Comparison of ENCODE assay signal across 8 cellular contexts in genomic region chr16:12455287-12455798, GRCh38.
DNase-seq lines count a peak whose midpoint lies in the region; ATAC-seq and TF ChIP-seq lines count a peak whose summit lies in the region.

No MANE protein-coding gene starts in this region.

- DNase-seq in Daoy (ENCODE audit: low read depth) = peak; percentile 58
- peak; percentile 11 to 34 for DNase-seq in Kasumi-1 (lab: John Stamatoyannopoulos, UW)
- peak; percentile 46 for DNase-seq in RWPE1 (ENCODE audit: low spot score)
- peak; percentile 28 for DNase-seq in astrocyte of the cerebellum (ENCODE audit: low read depth)
- peak; percentile 33 for DNase-seq in iPS DF 19.7 (ENCODE audit: low read depth, low spot score)
- DNase-seq in sigmoid colon = no peak

- H3K4me3 ChIP-seq in astrocyte of the cerebellum (ENCODE audit: low read depth, low read length) (no peak overlapping the region), sigmoid colon (no peak overlapping the region)

- intact Hi-C loops in sigmoid colon (cut with DNase I) = loop anchor here (10.0 kb wide), 1 partner anchor 359 kb away; no protein-coding TSS in a partner anchor

- ATAC-seq in HG02981 (IDR thresholded peaks at IDR 0.05; ENCODE audit: unreplicated experiment) (no peak), GM18873 (IDR thresholded peaks at IDR 0.05; ENCODE audit: low FRiP score, unreplicated experiment) (no peak)

- no peak overlapping the region for H3K27ac ChIP-seq in RWPE1
- H3K27ac ChIP-seq in sigmoid colon = no peak overlapping the region

- TF ChIP-seq POLR2A in sigmoid colon (IDR thresholded peaks at IDR 0.05) = no peak

- H3K36me3 ChIP-seq in sigmoid colon = no peaks in the 10 kb centered on the region

- POLR2A ChIA-PET in RWPE1 (lab: Yijun Ruan, JAX; ENCODE audit: low non-redundant PET) = no interaction called here

- CTCF ChIA-PET in RWPE1 (lab: Yijun Ruan, JAX) = interaction anchor here (0.6 to 0.7 kb wide), 5 partner anchors 13 to 444 kb away, joined by 3 to 5 read pairs (median 4); no protein-coding TSS in a partner anchor

- in situ Hi-C loops in astrocyte of the cerebellum (cut with HindIII; ENCODE audit: low sequenced_read_pairs) = no loop called here

- H3K27me3 ChIP-seq in sigmoid colon = no peaks in the 10 kb centered on the region

- H3K4me1 ChIP-seq in sigmoid colon = peaks cover 0 to 12% (median 11%) of the 10 kb centered on the region in 4 donors

- WGBS in sigmoid colon, 2 donors = 31 to 42% methylated on average over 9 of the region's 9 CpGs

- TF ChIP-seq EP300 in sigmoid colon (IDR thresholded peaks at IDR 0.05) = no peak

- H3K9me3 ChIP-seq in sigmoid colon = no peaks in the 10 kb centered on the region

- TF ChIP-seq CTCF in RWPE1 (conservative IDR thresholded peaks at IDR 0.05; ENCODE audit: low read depth) (peak; percentile 74), astrocyte of the cerebellum (IDR thresholded peaks at IDR 0.05; ENCODE audit: low read depth, low read length, missing control alignments) (peak; percentile 96), sigmoid colon (IDR thresholded peaks at IDR 0.05) (peak in 3 of 4 experiments; percentile 41 to 58 (median 58))
